In the genomic region with DNA sequence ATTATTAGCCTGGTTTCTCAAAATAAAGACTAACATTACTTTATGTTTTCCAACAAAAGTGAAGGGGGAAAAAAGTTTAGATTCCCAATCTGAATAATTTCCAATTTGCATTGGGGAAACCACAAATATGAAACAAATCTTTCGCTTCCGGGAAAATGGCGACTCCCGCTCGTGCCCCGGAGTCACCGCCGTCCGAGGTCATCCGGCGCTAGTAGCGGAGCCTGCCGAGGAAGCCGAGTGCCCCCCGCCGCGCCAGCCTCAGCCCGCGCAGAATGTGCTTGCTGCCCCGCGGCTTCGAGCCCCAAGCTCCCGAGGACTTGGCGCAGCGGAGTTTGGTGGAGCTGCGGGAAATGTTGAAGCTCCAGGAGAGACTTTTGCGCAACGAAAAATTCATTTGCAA, we compare ENCODE assay signal across 34 cellular contexts.
"Had no signal": no experiment of that assay in that cellular context is flagged by ENCODE, and none has a peak within 500 bp of the region (broad histone marks: within the 10 kb centered on the region; RNA-seq: fewer than 3 reads in every experiment).

No MANE protein-coding gene starts in this region.

- H3K9me3 ChIP-seq: MG63 had no signal

- H3K36me3 ChIP-seq: MG63 had no signal

- H3K4me3 ChIP-seq: MG63 had no signal

- H3K27me3 ChIP-seq: MG63 had no signal

- DNase-seq: Karpas-422, Kasumi-1, MG63, MM.1S, MV-4-11, NCI-H1048, NCI-H1092, NCI-H1092 treated with DMSO at 0.1 percent for 48 hours, NCI-H1105, NCI-H1105 treated with DMSO at 0.1 percent for 48 hours, NCI-H1417, NCI-H1417 treated with DMSO at 0.1 percent for 48 hours, NCI-H1436, NCI-H1436 treated with DMSO at 0.1 percent for 48 hours, NCI-H146, NCI-H1694, NCI-H1694 treated with DMSO at 0.1 percent for 48 hours, NCI-H187, NCI-H187 treated with DMSO at 0.1 percent for 48 hours, NCI-H1930, NCI-H2029, NCI-H2029 treated with DMSO at 0.1 percent for 48 hours, NCI-H2081, NCI-H2081 treated with DMSO at 0.1 percent for 48 hours, NCI-H2107, NCI-H2171, NCI-H2171 treated with DMSO at 0.1 percent for 48 hours, NCI-H2227 treated with DMSO at 0.1 percent for 48 hours, NCI-H226, NCI-H345, NCI-H446, NCI-H446 treated with DMSO at 0.1 percent for 48 hours, NCI-H510A, NCI-H510A treated with DMSO at 0.1 percent for 48 hours had no signal
